In the genomic region with DNA sequence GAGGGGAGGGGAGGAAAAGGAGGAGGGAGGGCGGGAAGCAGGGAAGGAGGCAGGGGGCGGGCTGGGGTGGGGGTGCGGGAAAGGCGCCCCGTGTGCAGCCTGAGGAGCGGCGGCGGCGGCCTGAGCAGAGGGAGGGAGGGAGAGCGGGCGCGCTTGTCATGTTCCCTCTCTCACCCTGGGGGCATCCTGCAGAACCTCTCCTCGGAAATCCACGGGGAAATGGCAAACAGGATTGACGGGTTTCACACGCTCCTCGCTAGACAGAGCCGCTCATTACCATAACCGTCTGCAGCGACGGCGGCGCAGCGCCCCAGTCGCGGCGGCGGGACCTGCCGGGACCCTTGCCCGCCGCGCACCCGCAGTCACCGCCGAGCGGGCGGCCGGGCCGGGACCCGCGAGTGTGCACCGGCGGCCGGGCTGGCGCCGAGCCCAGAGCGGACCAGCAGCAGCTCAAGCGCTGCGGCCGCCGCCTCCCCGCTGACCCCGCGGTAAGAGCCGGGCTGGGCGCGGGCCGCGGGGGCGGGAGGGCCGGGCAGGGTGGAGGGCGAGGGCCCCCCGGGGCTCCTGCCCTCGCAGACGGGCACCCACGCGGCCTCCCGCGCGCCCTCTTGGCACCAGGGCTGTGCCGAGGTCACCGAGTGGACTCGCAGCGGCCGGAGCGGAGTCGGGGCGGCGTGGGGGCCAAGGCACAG, we compare ENCODE assay signal across 1 cellular context.
TF ChIP-seq lines count a peak whose summit lies in the region.

A gene (plus strand): TSS at position 273 of the 692 bp plus-strand sequence. CDS start 5,165 bp downstream, outside the sequence.

TF ChIP-seq in HEK293, 187 proteins besides CTCF, POLR2A, EP300 and RAD21 (continued from another document):
- TF ChIP-seq, protein P1, sequence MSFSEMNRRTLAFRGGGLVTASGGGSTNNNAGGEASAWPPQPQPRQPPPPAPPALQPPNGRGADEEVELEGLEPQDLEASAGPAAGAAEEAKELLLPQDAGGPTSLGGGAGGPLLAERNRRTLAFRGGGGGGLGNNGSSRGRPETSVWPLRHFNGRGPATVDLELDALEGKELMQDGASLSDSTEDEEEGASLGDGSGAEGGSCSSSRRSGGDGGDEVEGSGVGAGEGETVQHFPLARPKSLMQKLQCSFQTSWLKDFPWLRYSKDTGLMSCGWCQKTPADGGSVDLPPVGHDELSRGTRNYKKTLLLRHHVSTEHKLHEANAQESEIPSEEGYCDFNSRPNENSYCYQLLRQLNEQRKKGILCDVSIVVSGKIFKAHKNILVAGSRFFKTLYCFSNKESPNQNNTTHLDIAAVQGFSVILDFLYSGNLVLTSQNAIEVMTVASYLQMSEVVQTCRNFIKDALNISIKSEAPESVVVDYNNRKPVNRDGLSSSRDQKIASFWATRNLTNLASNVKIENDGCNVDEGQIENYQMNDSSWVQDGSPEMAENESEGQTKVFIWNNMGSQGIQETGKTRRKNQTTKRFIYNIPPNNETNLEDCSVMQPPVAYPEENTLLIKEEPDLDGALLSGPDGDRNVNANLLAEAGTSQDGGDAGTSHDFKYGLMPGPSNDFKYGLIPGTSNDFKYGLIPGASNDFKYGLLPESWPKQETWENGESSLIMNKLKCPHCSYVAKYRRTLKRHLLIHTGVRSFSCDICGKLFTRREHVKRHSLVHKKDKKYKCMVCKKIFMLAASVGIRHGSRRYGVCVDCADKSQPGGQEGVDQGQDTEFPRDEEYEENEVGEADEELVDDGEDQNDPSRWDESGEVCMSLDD (tag by site-specific recombination; IDR thresholded peaks at IDR 0.05), result no peak
- 0 out of 2 replicates have a peak, but pooled peaks have one; percentile 6 for TF ChIP-seq ZBTB17 (tag by site-specific recombination; IDR thresholded peaks at IDR 0.05)
- no peak for TF ChIP-seq FEZF1 (tag by site-specific recombination; IDR thresholded peaks at IDR 0.05)
- TF ChIP-seq HOXC10 (CRISPR knock-in tag; IDR thresholded peaks at IDR 0.05), result no peak
- TF ChIP-seq, protein P2, sequence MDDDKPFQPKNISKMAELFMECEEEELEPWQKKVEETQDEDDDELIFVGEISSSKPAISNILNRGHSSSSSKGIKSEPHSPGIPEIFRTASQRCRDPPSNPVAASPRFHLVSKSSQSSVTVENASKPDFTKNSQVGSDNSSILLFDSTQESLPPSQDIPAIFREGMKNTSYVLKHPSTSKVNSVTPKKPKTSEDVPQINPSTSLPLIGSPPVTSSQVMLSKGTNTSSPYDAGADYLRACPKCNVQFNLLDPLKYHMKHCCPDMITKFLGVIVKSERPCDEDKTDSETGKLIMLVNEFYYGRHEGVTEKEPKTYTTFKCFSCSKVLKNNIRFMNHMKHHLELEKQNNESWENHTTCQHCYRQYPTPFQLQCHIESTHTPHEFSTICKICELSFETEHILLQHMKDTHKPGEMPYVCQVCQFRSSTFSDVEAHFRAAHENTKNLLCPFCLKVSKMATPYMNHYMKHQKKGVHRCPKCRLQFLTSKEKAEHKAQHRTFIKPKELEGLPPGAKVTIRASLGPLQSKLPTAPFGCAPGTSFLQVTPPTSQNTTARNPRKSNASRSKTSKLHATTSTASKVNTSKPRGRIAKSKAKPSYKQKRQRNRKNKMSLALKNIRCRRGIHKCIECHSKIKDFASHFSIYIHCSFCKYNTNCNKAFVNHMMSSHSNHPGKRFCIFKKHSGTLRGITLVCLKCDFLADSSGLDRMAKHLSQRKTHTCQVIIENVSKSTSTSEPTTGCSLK (tag by site-specific recombination; IDR thresholded peaks at IDR 0.05), result no peak
- TF ChIP-seq ZNF660 (tag by site-specific recombination; IDR thresholded peaks at IDR 0.05), result no peak
- TF ChIP-seq, protein P3, sequence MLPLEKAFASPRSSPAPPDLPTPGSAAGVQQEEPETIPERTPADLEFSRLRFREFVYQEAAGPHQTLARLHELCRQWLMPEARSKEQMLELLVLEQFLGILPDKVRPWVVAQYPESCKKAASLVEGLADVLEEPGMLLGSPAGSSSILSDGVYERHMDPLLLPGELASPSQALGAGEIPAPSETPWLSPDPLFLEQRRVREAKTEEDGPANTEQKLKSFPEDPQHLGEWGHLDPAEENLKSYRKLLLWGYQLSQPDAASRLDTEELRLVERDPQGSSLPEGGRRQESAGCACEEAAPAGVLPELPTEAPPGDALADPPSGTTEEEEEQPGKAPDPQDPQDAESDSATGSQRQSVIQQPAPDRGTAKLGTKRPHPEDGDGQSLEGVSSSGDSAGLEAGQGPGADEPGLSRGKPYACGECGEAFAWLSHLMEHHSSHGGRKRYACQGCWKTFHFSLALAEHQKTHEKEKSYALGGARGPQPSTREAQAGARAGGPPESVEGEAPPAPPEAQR (tag by site-specific recombination; IDR thresholded peaks at IDR 0.05), result no peak
- TF ChIP-seq, protein P4, sequence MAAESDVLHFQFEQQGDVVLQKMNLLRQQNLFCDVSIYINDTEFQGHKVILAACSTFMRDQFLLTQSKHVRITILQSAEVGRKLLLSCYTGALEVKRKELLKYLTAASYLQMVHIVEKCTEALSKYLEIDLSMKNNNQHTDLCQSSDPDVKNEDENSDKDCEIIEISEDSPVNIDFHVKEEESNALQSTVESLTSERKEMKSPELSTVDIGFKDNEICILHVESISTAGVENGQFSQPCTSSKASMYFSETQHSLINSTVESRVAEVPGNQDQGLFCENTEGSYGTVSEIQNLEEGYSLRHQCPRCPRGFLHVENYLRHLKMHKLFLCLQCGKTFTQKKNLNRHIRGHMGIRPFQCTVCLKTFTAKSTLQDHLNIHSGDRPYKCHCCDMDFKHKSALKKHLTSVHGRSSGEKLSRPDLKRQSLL (tag by site-specific recombination; IDR thresholded peaks at IDR 0.05), result 0 out of 2 replicates have a peak, but pooled peaks have one; percentile 10
- peak; percentile 75; the same call in 1 of the 2 replicates for TF ChIP-seq ZNF610 (tag by site-specific recombination; IDR thresholded peaks at IDR 0.05; ENCODE audit: borderline replicate concordance)
- TF ChIP-seq ZNF133 (tag by site-specific recombination; IDR thresholded peaks at IDR 0.05), result no peak
- TF ChIP-seq, protein P5, sequence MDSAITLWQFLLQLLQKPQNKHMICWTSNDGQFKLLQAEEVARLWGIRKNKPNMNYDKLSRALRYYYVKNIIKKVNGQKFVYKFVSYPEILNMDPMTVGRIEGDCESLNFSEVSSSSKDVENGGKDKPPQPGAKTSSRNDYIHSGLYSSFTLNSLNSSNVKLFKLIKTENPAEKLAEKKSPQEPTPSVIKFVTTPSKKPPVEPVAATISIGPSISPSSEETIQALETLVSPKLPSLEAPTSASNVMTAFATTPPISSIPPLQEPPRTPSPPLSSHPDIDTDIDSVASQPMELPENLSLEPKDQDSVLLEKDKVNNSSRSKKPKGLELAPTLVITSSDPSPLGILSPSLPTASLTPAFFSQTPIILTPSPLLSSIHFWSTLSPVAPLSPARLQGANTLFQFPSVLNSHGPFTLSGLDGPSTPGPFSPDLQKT (IDR thresholded peaks at IDR 0.05; ENCODE audit: borderline replicate concordance, low read depth, low read length), result no peak
- TF ChIP-seq ZNF10 (tag by site-specific recombination; IDR thresholded peaks at IDR 0.05), result no peak
- TF ChIP-seq ZNF416 (tag by site-specific recombination; IDR thresholded peaks at IDR 0.05), result no peak
- no peak for TF ChIP-seq ZEB2 (tag by site-specific recombination; IDR thresholded peaks at IDR 0.05)
- TF ChIP-seq, protein P6, sequence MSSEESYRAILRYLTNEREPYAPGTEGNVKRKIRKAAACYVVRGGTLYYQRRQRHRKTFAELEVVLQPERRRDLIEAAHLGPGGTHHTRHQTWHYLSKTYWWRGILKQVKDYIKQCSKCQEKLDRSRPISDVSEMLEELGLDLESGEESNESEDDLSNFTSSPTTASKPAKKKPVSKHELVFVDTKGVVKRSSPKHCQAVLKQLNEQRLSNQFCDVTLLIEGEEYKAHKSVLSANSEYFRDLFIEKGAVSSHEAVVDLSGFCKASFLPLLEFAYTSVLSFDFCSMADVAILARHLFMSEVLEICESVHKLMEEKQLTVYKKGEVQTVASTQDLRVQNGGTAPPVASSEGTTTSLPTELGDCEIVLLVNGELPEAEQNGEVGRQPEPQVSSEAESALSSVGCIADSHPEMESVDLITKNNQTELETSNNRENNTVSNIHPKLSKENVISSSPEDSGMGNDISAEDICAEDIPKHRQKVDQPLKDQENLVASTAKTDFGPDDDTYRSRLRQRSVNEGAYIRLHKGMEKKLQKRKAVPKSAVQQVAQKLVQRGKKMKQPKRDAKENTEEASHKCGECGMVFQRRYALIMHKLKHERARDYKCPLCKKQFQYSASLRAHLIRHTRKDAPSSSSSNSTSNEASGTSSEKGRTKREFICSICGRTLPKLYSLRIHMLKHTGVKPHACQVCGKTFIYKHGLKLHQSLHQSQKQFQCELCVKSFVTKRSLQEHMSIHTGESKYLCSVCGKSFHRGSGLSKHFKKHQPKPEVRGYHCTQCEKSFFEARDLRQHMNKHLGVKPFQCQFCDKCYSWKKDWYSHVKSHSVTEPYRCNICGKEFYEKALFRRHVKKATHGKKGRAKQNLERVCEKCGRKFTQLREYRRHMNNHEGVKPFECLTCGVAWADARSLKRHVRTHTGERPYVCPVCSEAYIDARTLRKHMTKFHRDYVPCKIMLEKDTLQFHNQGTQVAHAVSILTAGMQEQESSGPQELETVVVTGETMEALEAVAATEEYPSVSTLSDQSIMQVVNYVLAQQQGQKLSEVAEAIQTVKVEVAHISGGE (tag by site-specific recombination; conservative IDR thresholded peaks at IDR 0.05; ENCODE audit: low read depth), result peak; percentile 7; the same call in 1 of the 2 replicates
- TF ChIP-seq, protein P7, sequence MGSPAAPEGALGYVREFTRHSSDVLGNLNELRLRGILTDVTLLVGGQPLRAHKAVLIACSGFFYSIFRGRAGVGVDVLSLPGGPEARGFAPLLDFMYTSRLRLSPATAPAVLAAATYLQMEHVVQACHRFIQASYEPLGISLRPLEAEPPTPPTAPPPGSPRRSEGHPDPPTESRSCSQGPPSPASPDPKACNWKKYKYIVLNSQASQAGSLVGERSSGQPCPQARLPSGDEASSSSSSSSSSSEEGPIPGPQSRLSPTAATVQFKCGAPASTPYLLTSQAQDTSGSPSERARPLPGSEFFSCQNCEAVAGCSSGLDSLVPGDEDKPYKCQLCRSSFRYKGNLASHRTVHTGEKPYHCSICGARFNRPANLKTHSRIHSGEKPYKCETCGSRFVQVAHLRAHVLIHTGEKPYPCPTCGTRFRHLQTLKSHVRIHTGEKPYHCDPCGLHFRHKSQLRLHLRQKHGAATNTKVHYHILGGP (tag by site-specific recombination; IDR thresholded peaks at IDR 0.05), result no peak
- no peak for TF ChIP-seq ZNF544 (tag by site-specific recombination; IDR thresholded peaks at IDR 0.05)
- peak; percentile 47; the same call in 1 of the 2 replicates for TF ChIP-seq IKZF3 (tag by site-specific recombination; IDR thresholded peaks at IDR 0.05)
- no peak for TF ChIP-seq ZNF37A (tag by site-specific recombination; IDR thresholded peaks at IDR 0.05)
- no peak for TF ChIP-seq KLF9 (tag by site-specific recombination; IDR thresholded peaks at IDR 0.05; ENCODE audit: low read depth)
- TF ChIP-seq YY2 (tag by site-specific recombination; IDR thresholded peaks at IDR 0.05), result no peak
- no peak for TF ChIP-seq ZSCAN30 (tag by site-specific recombination; IDR thresholded peaks at IDR 0.05)
- no peak for TF ChIP-seq ZNF654 (tag by site-specific recombination; IDR thresholded peaks at IDR 0.05; ENCODE audit: low read depth)
- no peak for TF ChIP-seq HOXD13 (CRISPR knock-in tag; IDR thresholded peaks at IDR 0.05; ENCODE audit: borderline replicate concordance)
- no peak for TF ChIP-seq ZNF658 (tag by site-specific recombination; IDR thresholded peaks at IDR 0.05)
- no peak for TF ChIP-seq ZNF341 (tag by site-specific recombination; IDR thresholded peaks at IDR 0.05; ENCODE audit: low read depth)
- no peak for TF ChIP-seq ZNF366 (tag by site-specific recombination; conservative IDR thresholded peaks at IDR 0.05)
- no peak for TF ChIP-seq ZNF777 (tag by site-specific recombination; IDR thresholded peaks at IDR 0.05; ENCODE audit: borderline replicate concordance)
